In genomic region chr22:45602824-45603301, GRCh38 we compare ENCODE assay signal across 9 cellular contexts.
A peak's percentile ranks its signal among the peaks of the same experiment; 100 is the strongest.
DNase-seq lines count a peak whose midpoint lies in the region; ATAC-seq and TF ChIP-seq lines count a peak whose summit lies in the region.
"Had no signal": no experiment of that assay in that cellular context is flagged by ENCODE, and none has a peak within 500 bp of the region (broad histone marks: within the 10 kb centered on the region; RNA-seq: fewer than 3 reads in every experiment).

No MANE protein-coding gene starts in this region.

- peak overlapping the region; percentile 84 for H3K4me2 ChIP-seq in BLaER1
- H3K4me2 ChIP-seq in hepatocyte, result no peak overlapping the region
- H3K4me2 ChIP-seq in PC-3 (ENCODE audit: low read length), result no peak overlapping the region

- TF ChIP-seq CTCF in hepatocyte (IDR thresholded peaks at IDR 0.05; ENCODE audit: poor library complexity) (no peak), PC-3 (conservative IDR thresholded peaks at IDR 0.05; ENCODE audit: low read depth, low read length) (no peak)

- H3K27ac Mint-ChIP-seq in activated CD8-positive, alpha-beta memory T cell treated with anti-CD3 and anti-CD28 coated beads, Interleukin-2, amount 10 ng/mL, durations not matched to agents 7 days and 5 days, result no peak overlapping the region
- H3K27ac Mint-ChIP-seq: nephron had no signal

- BruUV-seq in PC-3 (replicated peaks; lab: Mats Ljungman, UMichigan), result no TSS peak

- in situ Hi-C loops in SK-MEL-5 (cut with HindIII; ENCODE audit: low pct_unique_long_range_greater_than_20kb, low sequenced_read_pairs), result no loop called here

- no peaks in the 10 kb centered on the region for H3K79me2 ChIP-seq in hepatocyte
- no peaks in the 10 kb centered on the region for H3K79me2 ChIP-seq in PC-3 (ENCODE audit: low read length)

- H3K9me3 Mint-ChIP-seq in activated CD8-positive, alpha-beta memory T cell treated with anti-CD3 and anti-CD28 coated beads, Interleukin-2, amount 10 ng/mL, durations not matched to agents 7 days and 5 days (ENCODE audit: low read depth), result no peaks in the 10 kb centered on the region
- H3K9me3 Mint-ChIP-seq: nephron had no signal

- H3F3A ChIP-seq in PC-3 (ENCODE audit: low read length, unreplicated experiment), result no peaks in the 10 kb centered on the region

- no peak overlapping the region for H3K27ac ChIP-seq in BLaER1
- H3K27ac ChIP-seq in hepatocyte, result no peak overlapping the region
- H3K27ac ChIP-seq in PC-3 (ENCODE audit: low read length), result no peak overlapping the region

- H3K4me1 ChIP-seq in BLaER1 (peaks cover 64% of the 10 kb centered on the region), hepatocyte (ENCODE audit: insufficient read depth) (peaks cover 7% of the 10 kb centered on the region), PC-3 (ENCODE audit: insufficient read depth, low read length) (peaks cover 20% of the 10 kb centered on the region)

- H3K4me3 ChIP-seq in BLaER1, result peak overlapping the region; percentile 58
- no peak overlapping the region for H3K4me3 ChIP-seq in hepatocyte
- no peak overlapping the region for H3K4me3 ChIP-seq in PC-3 (ENCODE audit: low read length)

- 77% methylated on average over 15 of the region's 15 CpGs for WGBS in hepatocyte (ENCODE audit: low lambda C conversion rate, missing lambda C conversion rate)

- H3K4me3 Mint-ChIP-seq in activated CD8-positive, alpha-beta memory T cell treated with anti-CD3 and anti-CD28 coated beads, Interleukin-2, amount 10 ng/mL, durations not matched to agents 7 days and 5 days, result no peak overlapping the region
- H3K4me3 Mint-ChIP-seq: nephron had no signal

- H3K27me3 ChIP-seq in BLaER1, result no peaks in the 10 kb centered on the region
- H3K27me3 ChIP-seq in hepatocyte, result no peaks in the 10 kb centered on the region
- no peaks in the 10 kb centered on the region for H3K27me3 ChIP-seq in PC-3 (ENCODE audit: low read length)

- DNase-seq in HT1080 (ENCODE audit: low read depth) (peak; percentile 40), SK-MEL-5 (ENCODE audit: low read depth, low spot score) (peak; percentile 35), hepatocyte (ENCODE audit: low spot score) (peak; percentile 45), PC-3 (no peak)
- DNase-seq in activated CD8-positive, alpha-beta memory T cell treated with anti-CD3 and anti-CD28 coated beads, Interleukin-2, amount 10 ng/mL, durations not matched to agents 7 days and 5 days, result no peak

- H3K4me1 Mint-ChIP-seq in activated CD8-positive, alpha-beta memory T cell treated with anti-CD3 and anti-CD28 coated beads, Interleukin-2, amount 10 ng/mL, durations not matched to agents 7 days and 5 days, result peaks cover 2% of the 10 kb centered on the region
- H3K4me1 Mint-ChIP-seq: nephron had no signal

- CTCF ChIA-PET in PC-3 (lab: Charles Lee), result interaction anchor here (0.6 kb wide), 1 partner anchor 8 kb away, joined by 3 read pairs; no protein-coding TSS in a partner anchor
- CTCF ChIA-PET in activated CD8-positive, alpha-beta memory T cell treated with anti-CD3 and anti-CD28 coated beads, Interleukin-2, amount 10 ng/mL, durations not matched to agents 7 days and 5 days (lab: Charles Lee), result interaction anchor here (1.0 to 1.4 kb wide), 2 partner anchors 10 to 25 kb away, joined by 3 to 5 read pairs; no protein-coding TSS in a partner anchor

- H3K9me2 ChIP-seq in hepatocyte (replicated peaks; ENCODE audit: insufficient read depth) (no peaks in the 10 kb centered on the region), PC-3 (replicated peaks; ENCODE audit: low read length) (no peaks in the 10 kb centered on the region)

- peaks cover 15% of the 10 kb centered on the region for H3K27me3 Mint-ChIP-seq in activated CD8-positive, alpha-beta memory T cell treated with anti-CD3 and anti-CD28 coated beads, Interleukin-2, amount 10 ng/mL, durations not matched to agents 7 days and 5 days

- no peaks in the 10 kb centered on the region for H3K36me3 Mint-ChIP-seq in activated CD8-positive, alpha-beta memory T cell treated with anti-CD3 and anti-CD28 coated beads, Interleukin-2, amount 10 ng/mL, durations not matched to agents 7 days and 5 days

- H3K36me3 ChIP-seq in BLaER1, result no peaks in the 10 kb centered on the region
- H3K36me3 ChIP-seq in hepatocyte (replicated peaks; ENCODE audit: insufficient read depth, low read depth), result no peaks in the 10 kb centered on the region
- no peaks in the 10 kb centered on the region for H3K36me3 ChIP-seq in PC-3 (ENCODE audit: low read depth, low read length)

- H3K9me3 ChIP-seq in BLaER1 (no peaks in the 10 kb centered on the region), hepatocyte (ENCODE audit: low read depth) (no peaks in the 10 kb centered on the region), PC-3 (ENCODE audit: low read length) (no peaks in the 10 kb centered on the region)

- ATAC-seq in HG02623 (IDR thresholded peaks at IDR 0.05; ENCODE audit: unreplicated experiment), result no peak
- ATAC-seq in PC-3, result no peak
- ATAC-seq in HG03039 (IDR thresholded peaks at IDR 0.05; ENCODE audit: unreplicated experiment), result no peak
- ATAC-seq in activated CD8-positive, alpha-beta memory T cell treated with anti-CD3 and anti-CD28 coated beads, Interleukin-2, amount 10 ng/mL, durations not matched to agents 7 days and 5 days, result no peak

- POLR2A ChIA-PET in PC-3 (lab: Charles Lee; ENCODE audit: unreplicated experiment), result no interaction called here

- H2AFZ ChIP-seq in hepatocyte, result no peak overlapping the region
- no peak overlapping the region for H2AFZ ChIP-seq in PC-3 (ENCODE audit: low read length)

- H3K9ac ChIP-seq in BLaER1, result peak overlapping the region; percentile 39; the same call in 1 of the 2 replicates
- no peak overlapping the region for H3K9ac ChIP-seq in PC-3 (ENCODE audit: low read length)

- intact Hi-C loops in PC-3 (cut with micrococcal nuclease), result no loop called here

- H4K20me1 ChIP-seq in BLaER1, result no peaks in the 10 kb centered on the region
- no peaks in the 10 kb centered on the region for H4K20me1 ChIP-seq in hepatocyte (ENCODE audit: insufficient read depth, poor library complexity, severe bottlenecking)
- no peaks in the 10 kb centered on the region for H4K20me1 ChIP-seq in PC-3 (ENCODE audit: low read length)

Comparison
In these comparisons a context has a peak if more than half of its experiments do, and no peak if none do; other contexts are left out.
1. DNase-seq: peak in HT1080 (single experiment), SK-MEL-5 (single experiment) and hepatocyte (single experiment); none in PC-3 (single experiment) and activated CD8-positive, alpha-beta memory T cell treated with anti-CD3 and anti-CD28 coated beads, Interleukin-2, amount 10 ng/mL, durations not matched to agents 7 days and 5 days (single experiment).